In genomic region chr3:141415959-141416358, GRCh38 we compare ENCODE assay signal across 16 cellular contexts. TPM values are rescaled to one million over a fixed set of nuclear protein-coding genes. Genes with fewer than 3 reads are reported as not detected.
DNase-seq lines count a peak whose midpoint lies in the region; ATAC-seq and TF ChIP-seq lines count a peak whose summit lies in the region.
"Had no signal": no experiment of that assay in that cellular context is flagged by ENCODE, and none has a peak within 500 bp of the region (broad histone marks: within the 10 kb centered on the region; RNA-seq: fewer than 3 reads in every experiment).

No MANE protein-coding gene starts in this region.

- H3K36me3 Mint-ChIP-seq in activated naive CD8-positive, alpha-beta T cell = peaks cover 16% of the 10 kb centered on the region
- H3K36me3 Mint-ChIP-seq in activated naive CD8-positive, alpha-beta T cell treated with anti-CD3 and anti-CD28 coated beads, Interleukin-2, amount 50 U/mL, for 24 hours (ENCODE audit: low read depth) = peaks cover 16% of the 10 kb centered on the region
- peaks cover 55% of the 10 kb centered on the region for H3K36me3 Mint-ChIP-seq in brain

- no peak for DNase-seq in activated naive CD8-positive, alpha-beta T cell treated with anti-CD3 and anti-CD28 coated beads, Interleukin-2, amount 50 U/mL, for 24 hours
- DNase-seq in left kidney (ENCODE audit: low read depth, low spot score) (peak; percentile 57), NCI-H1436 treated with DMSO at 0.1 percent for 48 hours (lab: John Stamatoyannopoulos, UW) (no peak), SW480 (ENCODE audit: low spot score) (no peak)
- DNase-seq: activated effector memory CD4-positive, alpha-beta T cell treated with anti-CD3 and anti-CD28 coated beads, Interleukin-2, amount 50 U/mL, for 16 hours; NCI-H1417 treated with DMSO at 0.1 percent for 48 hours; NCI-H345; ovary; stimulated activated CD4-positive, alpha-beta T cell treated with anti-CD3 and anti-CD28 coated beads, Interleukin-12 subunit alpha, Interleukin-12 subunit beta, amount 100 ng/mL, for 4 hours had no signal

- H3K27me3 ChIP-seq in stomach smooth muscle (ENCODE audit: control insufficient read depth in 1 of 2, insufficient read depth in 2 of 2, low read length in 2 of 2) = no peaks in the 10 kb centered on the region
- H3K27me3 ChIP-seq: ovary had no signal

- H3K4me3 Mint-ChIP-seq in activated naive CD8-positive, alpha-beta T cell = no peak overlapping the region
- H3K4me3 Mint-ChIP-seq in activated naive CD8-positive, alpha-beta T cell treated with anti-CD3 and anti-CD28 coated beads, Interleukin-2, amount 50 U/mL, for 24 hours = no peak overlapping the region
- no peak overlapping the region for H3K4me3 Mint-ChIP-seq in brain
- H3K4me3 Mint-ChIP-seq: mesothelial cell of epicardium had no signal

- H3K4me1 Mint-ChIP-seq in activated naive CD8-positive, alpha-beta T cell (ENCODE audit: low read depth) = peaks cover 69% of the 10 kb centered on the region
- peaks cover 58% of the 10 kb centered on the region for H3K4me1 Mint-ChIP-seq in activated naive CD8-positive, alpha-beta T cell treated with anti-CD3 and anti-CD28 coated beads, Interleukin-2, amount 50 U/mL, for 24 hours
- peaks cover 45% of the 10 kb centered on the region for H3K4me1 Mint-ChIP-seq in brain

- H3K27ac Mint-ChIP-seq in activated naive CD8-positive, alpha-beta T cell = peak overlapping the region; percentile 99
- H3K27ac Mint-ChIP-seq in activated naive CD8-positive, alpha-beta T cell treated with anti-CD3 and anti-CD28 coated beads, Interleukin-2, amount 50 U/mL, for 24 hours = no peak overlapping the region
- H3K27ac Mint-ChIP-seq in brain = peak overlapping the region in 3 of 5 experiments; percentile 68 to 99 (median 80)
- H3K27ac Mint-ChIP-seq: mesothelial cell of epicardium had no signal

- H3K4me1 ChIP-seq in stomach smooth muscle (ENCODE audit: control insufficient read depth, insufficient read depth, low read length) = peaks cover 52% of the 10 kb centered on the region

- no peak overlapping the region for H3K4me3 ChIP-seq in stomach smooth muscle (ENCODE audit: low read length in 2 of 2)
- H3K4me3 ChIP-seq: K562, ovary had no signal

- no peak overlapping the region for H3K9ac ChIP-seq in stomach smooth muscle (ENCODE audit: low read length in 2 of 2)

- no peaks in the 10 kb centered on the region for H3K9me3 Mint-ChIP-seq in activated naive CD8-positive, alpha-beta T cell (ENCODE audit: low read depth)
- no peaks in the 10 kb centered on the region for H3K9me3 Mint-ChIP-seq in activated naive CD8-positive, alpha-beta T cell treated with anti-CD3 and anti-CD28 coated beads, Interleukin-2, amount 50 U/mL, for 24 hours
- no peaks in the 10 kb centered on the region for H3K9me3 Mint-ChIP-seq in brain
- H3K9me3 Mint-ChIP-seq: mesothelial cell of epicardium had no signal

- H3K36me3 ChIP-seq in stomach smooth muscle (ENCODE audit: control insufficient read depth in 2 of 2, insufficient read depth in 2 of 2, low read length in 2 of 2) = peaks cover 22 to 26% of the 10 kb centered on the region in 2 donors
- H3K36me3 ChIP-seq: ovary had no signal

- no peak for ATAC-seq in activated naive CD8-positive, alpha-beta T cell treated with anti-CD3 and anti-CD28 coated beads, Interleukin-2, amount 50 U/mL, for 24 hours
- no peak for ATAC-seq in GM19452 (IDR thresholded peaks at IDR 0.05; ENCODE audit: unreplicated experiment)
- ATAC-seq: K562 had no signal

- H3K27ac ChIP-seq in stomach smooth muscle (ENCODE audit: low read length) = peak overlapping the region; percentile 18
- H3K27ac ChIP-seq: ovary, VCaP had no signal

- H3K27me3 Mint-ChIP-seq in activated naive CD8-positive, alpha-beta T cell = no peaks in the 10 kb centered on the region
- no peaks in the 10 kb centered on the region for H3K27me3 Mint-ChIP-seq in activated naive CD8-positive, alpha-beta T cell treated with anti-CD3 and anti-CD28 coated beads, Interleukin-2, amount 50 U/mL, for 24 hours
- peaks cover 2% of the 10 kb centered on the region for H3K27me3 Mint-ChIP-seq in brain

- no peaks in the 10 kb centered on the region for H3K9me3 ChIP-seq in stomach smooth muscle (ENCODE audit: control insufficient read depth in 2 of 2, low read length in 2 of 2)
- H3K9me3 ChIP-seq: ovary had no signal

- TF ChIP-seq CTCF in brain (conservative IDR thresholded peaks at IDR 0.05) = no peak

RNA-seq across cellular contexts. Expression of gene ZBTB38, which starts 47.7 kb away (rescaled TPM):
- 6.0 TPM for polyA plus RNA-seq in brain (ENCODE audit: insufficient read depth, low read depth, low replicate concordance)
